ENCODE assay signal across 8 cellular contexts in the genomic region with DNA sequence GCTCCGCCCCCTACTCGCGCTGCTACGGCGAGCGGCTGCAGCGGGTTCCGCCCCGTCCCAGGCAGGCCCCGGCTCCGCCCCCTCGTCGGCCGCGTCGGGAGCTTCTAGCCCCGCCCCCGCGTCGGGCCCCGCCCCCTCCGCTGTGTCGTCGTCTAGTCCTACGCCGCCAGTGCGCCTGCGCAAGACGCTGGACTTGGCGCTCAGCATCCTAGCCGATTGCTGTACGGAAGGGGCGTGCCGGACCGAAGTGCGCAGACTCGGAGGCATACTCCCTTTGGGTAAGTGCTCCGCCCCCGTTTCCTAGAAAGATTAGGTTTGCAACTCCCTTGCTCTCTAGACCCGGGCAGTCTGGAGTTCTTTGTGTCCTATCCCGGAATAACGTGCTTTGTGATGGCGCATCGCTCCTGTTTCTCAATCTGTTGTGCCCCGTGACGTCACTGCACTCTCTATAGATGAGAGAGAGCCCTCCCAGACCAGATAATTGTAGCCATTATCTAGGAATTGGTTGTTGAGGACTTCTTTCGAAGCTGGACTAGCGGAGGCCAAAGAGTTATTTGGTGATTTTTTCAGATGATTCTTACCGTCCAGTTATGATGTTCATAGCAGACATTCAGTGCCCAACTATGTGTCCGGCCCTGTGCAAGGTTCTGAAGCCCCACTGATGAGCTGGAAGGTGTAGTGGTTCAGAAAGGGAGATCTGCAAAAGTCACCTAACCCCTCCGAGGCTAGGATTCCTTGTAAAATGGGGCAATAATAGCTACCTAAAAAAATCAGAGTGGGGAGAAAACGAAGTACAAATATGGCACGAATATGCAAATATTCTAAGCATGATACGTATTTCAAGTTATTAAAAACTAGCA. TPM values are rescaled to one million over a fixed set of nuclear protein-coding genes. Genes with fewer than 3 reads are reported as not detected.
DNase-seq lines count a peak whose midpoint lies in the region; ATAC-seq, FAIRE-seq and TF ChIP-seq lines count a peak whose summit lies in the region.

No MANE protein-coding gene starts in this region.

- peak overlapping the region; percentile 95 to 99 (median 98) for H3K9ac ChIP-seq in skeletal muscle tissue (ENCODE audit: low read depth in 1 of 3, low read length in 3 of 3)

- H3K9me3 ChIP-seq in A549 = no peaks in the 10 kb centered on the region
- no peaks in the 10 kb centered on the region for H3K9me3 ChIP-seq in breast epithelium
- no peaks in the 10 kb centered on the region for H3K9me3 ChIP-seq in iPS-18c (ENCODE audit: control insufficient read depth, insufficient read depth, low read length)
- H3K9me3 ChIP-seq in skeletal muscle tissue (ENCODE audit: control insufficient read depth in 3 of 3, low read length in 3 of 3) = no peaks in the 10 kb centered on the region

- H3K4me1 ChIP-seq in A549 = peaks cover 31% of the 10 kb centered on the region
- peaks cover 5 to 12% of the 10 kb centered on the region in 2 donors for H3K4me1 ChIP-seq in breast epithelium
- peaks cover 42 to 43% (median 42%) of the 10 kb centered on the region in 3 donors for H3K4me1 ChIP-seq in skeletal muscle tissue (ENCODE audit: control insufficient read depth in 3 of 3, insufficient read depth in 3 of 3, low read length in 3 of 3)

- TF ChIP-seq EP300 in A549 (IDR thresholded peaks at IDR 0.05) = no peak

- TF ChIP-seq CTCF in A549 (IDR thresholded peaks at IDR 0.05) = no peak
- no peak for TF ChIP-seq CTCF in VCaP (conservative IDR thresholded peaks at IDR 0.05)
- no peak for TF ChIP-seq CTCF in breast epithelium (IDR thresholded peaks at IDR 0.05)

- H3K36me3 ChIP-seq in breast epithelium (no peaks in the 10 kb centered on the region), skeletal muscle tissue (ENCODE audit: control insufficient read depth in 3 of 3, insufficient read depth in 3 of 3, low read length in 3 of 3) (peaks cover 22 to 26% (median 26%) of the 10 kb centered on the region in 3 donors)

- ATAC-seq in A549 = peak; percentile 62 to 82
- ATAC-seq in GM18867 (IDR thresholded peaks at IDR 0.05; ENCODE audit: unreplicated experiment) = peak; percentile 70
- peak; percentile 57 for ATAC-seq in HG03103 (IDR thresholded peaks at IDR 0.05; ENCODE audit: low read depth, unreplicated experiment)

- intact Hi-C loops in breast epithelium (cut with DNase I; ENCODE audit: low total_unique reads) = no loop called here

- H3K27me3 ChIP-seq in breast epithelium (no peaks in the 10 kb centered on the region), skeletal muscle tissue (ENCODE audit: control insufficient read depth in 3 of 3, insufficient read depth in 3 of 3, low read length in 3 of 3) (no peaks in the 10 kb centered on the region)

- no peak for FAIRE-seq in A549 (lab: Jason Lieb, UNC)

- DNase-seq in A549 (ENCODE audit: low read depth in 1 of 2, low spot score in 1 of 2) (peak; percentile 91 to 99), NCI-H2171 treated with DMSO at 0.1 percent for 48 hours (lab: John Stamatoyannopoulos, UW) (peak; percentile 98), breast epithelium (ENCODE audit: low spot score in 2 of 2) (peak; percentile 100)

- peak overlapping the region; percentile 87 for H3K4me3 ChIP-seq in A549
- H3K4me3 ChIP-seq in breast epithelium = peak overlapping the region; percentile 81 to 88 (median 83)
- peak overlapping the region; percentile 78 for H3K4me3 ChIP-seq in iPS-18c (ENCODE audit: insufficient read depth, low read depth, low read length)
- peak overlapping the region; percentile 88 to 97 (median 96) for H3K4me3 ChIP-seq in skeletal muscle tissue (ENCODE audit: low read length in 3 of 3)

- CTCF ChIA-PET in A549 (lab: Yijun Ruan, JAX) = interaction anchor here (0.6 to 7.9 kb wide), 27 partner anchors 8 to 506 kb away, joined by 3 to 52 read pairs (median 5); partner anchors contain the start of genes PYCARD, TGFB1I1, ZNF267 and ZNF843

- TF ChIP-seq POLR2A in A549 (IDR thresholded peaks at IDR 0.05; ENCODE audit: low read length) = peak; percentile 64
- no peak for TF ChIP-seq POLR2A in breast epithelium (IDR thresholded peaks at IDR 0.05)

- POLR2A ChIA-PET in A549 (lab: Yijun Ruan, JAX) = interaction anchor here (0.5 to 4.0 kb wide), 35 partner anchors 8 to 463 kb away, joined by 3 to 23 read pairs (median 6); partner anchors contain the start of genes FUS, KAT8, RUSF1 and SLC5A2

- TF ChIP-seq RAD21 in A549 (conservative IDR thresholded peaks at IDR 0.05 in 1 of 2, IDR thresholded peaks at IDR 0.05 in 1 of 2) = no peak

- H3K27ac ChIP-seq in A549 (peak overlapping the region; percentile 98 to 99), VCaP (peak overlapping the region; percentile 89), breast epithelium (peak overlapping the region; percentile 99 to 100), skeletal muscle tissue (ENCODE audit: low read depth, low read length) (peak overlapping the region; percentile 97)

- 6% methylated on average over 20 of the region's 54 CpGs for WGBS in A549 (ENCODE audit: missing lambda C conversion rate)

- H3K4me2 ChIP-seq in A549 = peak overlapping the region; percentile 89

TF ChIP-seq in A549, 52 proteins besides CTCF, POLR2A, EP300 and RAD21:
- TF ChIP-seq CEBPB (IDR thresholded peaks at IDR 0.05) (peak in 1 of 2 experiments; percentile 3; a peak in 1 of 4 replicates), RFX5 (IDR thresholded peaks at IDR 0.05) (0 out of 2 replicates have a peak, but pooled peaks have one; percentile 27), ZC3H11A (IDR thresholded peaks at IDR 0.05) (no peak), JUN (IDR thresholded peaks at IDR 0.05) (peak; percentile 26 to 55; a peak in 1 of 5 replicates), POLR2AphosphoS2 (conservative IDR thresholded peaks at IDR 0.05; ENCODE audit: low read length) (no peak), PHF8 (IDR thresholded peaks at IDR 0.05; ENCODE audit: borderline replicate concordance, low read depth) (peak; percentile 30; the same call in 1 of the 2 replicates), RNF2 (IDR thresholded peaks at IDR 0.05; ENCODE audit: borderline replicate concordance, low read depth) (no peak)
- TF ChIP-seq, protein P1, sequence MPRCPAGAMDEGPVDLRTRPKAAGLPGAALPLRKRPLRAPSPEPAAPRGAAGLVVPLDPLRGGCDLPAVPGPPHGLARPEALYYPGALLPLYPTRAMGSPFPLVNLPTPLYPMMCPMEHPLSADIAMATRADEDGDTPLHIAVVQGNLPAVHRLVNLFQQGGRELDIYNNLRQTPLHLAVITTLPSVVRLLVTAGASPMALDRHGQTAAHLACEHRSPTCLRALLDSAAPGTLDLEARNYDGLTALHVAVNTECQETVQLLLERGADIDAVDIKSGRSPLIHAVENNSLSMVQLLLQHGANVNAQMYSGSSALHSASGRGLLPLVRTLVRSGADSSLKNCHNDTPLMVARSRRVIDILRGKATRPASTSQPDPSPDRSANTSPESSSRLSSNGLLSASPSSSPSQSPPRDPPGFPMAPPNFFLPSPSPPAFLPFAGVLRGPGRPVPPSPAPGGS (IDR thresholded peaks at IDR 0.05) = peak; percentile 42; the same call in 1 of the 3 replicates
TF ChIP-seq in A549: peak in this region for 5.

RNA-seq across cellular contexts. Expression of gene ARMC5, which starts 0.7 kb away (rescaled TPM):
- polyA plus RNA-seq in A549 (2011; rRNA removed) = 3.2 and 3.5 TPM in 2 replicates
- polyA plus RNA-seq in A549 (2012; cell fraction: cytosol; rRNA removed) = 6.5 and 8.8 TPM in 2 replicates
- polyA plus RNA-seq in A549 (2012; cell fraction: nucleus; rRNA removed) = 32.7 and 40.9 TPM in 2 replicates
- polyA plus RNA-seq in A549 (2017; fragmentation: RNase III; extraction: RNeasy Plus Mini Kit Qiagen cat#74134 plus additional on column Dnase treatment) = 6.0 to 7.4 TPM (median 6.1 TPM) in 3 replicates
- polyA minus RNA-seq in A549 (2011; rRNA and poly(A)+ RNA removed) = 5.9 and 8.1 TPM in 2 replicates
- total RNA-seq in breast epithelium = 1 to 10 TPM; 5.3 to 7.2 (median 6.9) TPM
- 6.8 TPM for total RNA-seq in skeletal muscle tissue

RNA-seq across cellular contexts. Expression of gene TGFB1I1, which starts 12.0 kb away (rescaled TPM):
- polyA plus RNA-seq in A549 (2011; rRNA removed) = 8.3 and 14.2 TPM in 2 replicates
- 21.4 and 32.6 TPM in 2 replicates for polyA plus RNA-seq in A549 (2012; cell fraction: cytosol; rRNA removed)
- polyA plus RNA-seq in A549 (2012; cell fraction: nucleus; rRNA removed) = 87.9 and 95.6 TPM in 2 replicates
- polyA plus RNA-seq in A549 (2017; fragmentation: RNase III; extraction: RNeasy Plus Mini Kit Qiagen cat#74134 plus additional on column Dnase treatment) = 68.7 to 81.0 TPM (median 75.1 TPM) in 3 replicates
- polyA minus RNA-seq in A549 (2011; rRNA and poly(A)+ RNA removed) = 20.4 and 24.0 TPM in 2 replicates
- total RNA-seq in breast epithelium = 10 to 100 TPM; 17.4 to 31.8 (median 30.1) TPM
- total RNA-seq in skeletal muscle tissue = 30.8 TPM

RNA-seq across cellular contexts. Expression of gene ZNF843, which starts 17.4 kb away (rescaled TPM):
- 0.17 and 0.21 TPM in 2 replicates for polyA plus RNA-seq in A549 (2011; rRNA removed)
- 0.04 and 0.08 TPM in 2 replicates for polyA plus RNA-seq in A549 (2012; cell fraction: cytosol; rRNA removed)
- 0.07 and 0.09 TPM in 2 replicates for polyA plus RNA-seq in A549 (2012; cell fraction: nucleus; rRNA removed)
- polyA plus RNA-seq in A549 (2017; fragmentation: RNase III; extraction: RNeasy Plus Mini Kit Qiagen cat#74134 plus additional on column Dnase treatment) = 0.08 to 0.21 TPM (median 0.13 TPM) in 3 replicates
- 0.08 and 0.58 TPM in 2 replicates for polyA minus RNA-seq in A549 (2011; rRNA and poly(A)+ RNA removed)
- 1 to 10 TPM; 1.9 to 3.6 (median 3.1) TPM for total RNA-seq in breast epithelium
- total RNA-seq in skeletal muscle tissue = 0.52 TPM

RNA-seq across cellular contexts. Expression of gene SLC5A2, which starts 23.0 kb away (rescaled TPM):
- polyA plus RNA-seq in A549 (2011; rRNA removed) = 0.07 and 0.09 TPM in 2 replicates
- 0.11 and 0.12 TPM in 2 replicates for polyA plus RNA-seq in A549 (2012; cell fraction: cytosol; rRNA removed)
- polyA plus RNA-seq in A549 (2012; cell fraction: nucleus; rRNA removed) = 0.71 and 2.2 TPM in 2 replicates
- polyA plus RNA-seq in A549 (2017; fragmentation: RNase III; extraction: RNeasy Plus Mini Kit Qiagen cat#74134 plus additional on column Dnase treatment) = 0.20 to 0.46 TPM (median 0.41 TPM) in 3 replicates
- 0.12 TPM in 1 of 2 replicates, not detected in the other for polyA minus RNA-seq in A549 (2011; rRNA and poly(A)+ RNA removed)
- under 1 TPM in 2 of 3 donors, not detected in 1; 0.44 to 0.98 TPM for total RNA-seq in breast epithelium
- total RNA-seq in skeletal muscle tissue = not detected

RNA-seq across cellular contexts. Expression of gene COX6A2, which starts 31.8 kb away (rescaled TPM):
- polyA plus RNA-seq in A549 (2011; rRNA removed) (not detected in 2 replicates), A549 (2017; fragmentation: RNase III; extraction: RNeasy Plus Mini Kit Qiagen cat#74134 plus additional on column Dnase treatment) (not detected in 3 replicates)
- not detected in 2 replicates for polyA plus RNA-seq in A549 (2012; cell fraction: cytosol; rRNA removed)
- not detected in 2 replicates for polyA plus RNA-seq in A549 (2012; cell fraction: nucleus; rRNA removed)
- polyA minus RNA-seq in A549 (2011; rRNA and poly(A)+ RNA removed) = not detected in 2 replicates
- total RNA-seq in breast epithelium (not detected), skeletal muscle tissue (49.1 TPM)

Comparison
In these comparisons a context has a peak if more than half of its experiments do, and no peak if none do; other contexts are left out.
1. Peak in every context shown above with its lines: DNase-seq, ATAC-seq, H3K4me3 ChIP-seq and H3K27ac ChIP-seq.